In the genomic region with DNA sequence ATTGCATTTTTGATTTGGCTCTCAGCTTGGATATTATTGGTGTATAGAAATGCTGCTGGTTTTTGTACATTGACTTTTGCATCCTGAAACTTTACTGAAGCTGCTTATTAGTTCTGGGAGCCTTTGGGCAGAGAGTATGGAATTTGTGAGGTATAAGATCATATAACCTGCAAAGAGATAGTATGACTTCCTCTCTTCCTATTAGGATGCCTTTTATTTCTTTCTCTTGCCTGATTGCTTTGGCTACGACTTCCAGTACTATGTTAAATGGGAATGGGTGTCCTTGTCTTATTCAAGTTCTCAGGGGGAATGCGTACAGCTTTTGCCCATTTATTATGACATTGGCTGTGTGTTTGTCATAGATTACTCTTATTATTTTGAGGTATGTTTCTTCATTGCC, we compare ENCODE assay signal across 39 cellular contexts.
"Had no signal": no experiment of that assay in that cellular context is flagged by ENCODE, and none has a peak within 500 bp of the region (broad histone marks: within the 10 kb centered on the region; RNA-seq: fewer than 3 reads in every experiment).

No MANE protein-coding gene starts in this region.

- H3K27me3 Mint-ChIP-seq: activated B cell treated with CpG ODN at 0.5 μM for 24 hours; activated CD4-positive, alpha-beta memory T cell treated with anti-CD3 and anti-CD28 coated beads for 36 hours; activated CD4-positive, alpha-beta T cell treated with anti-CD3 and anti-CD28 coated beads, Interleukin-2, amount 10 ng/mL, durations not matched to agents 24 days and 14 days; activated CD8-positive, alpha-beta T cell treated with anti-CD3 and anti-CD28 coated beads for 36 hours; activated naive CD4-positive, alpha-beta T cell treated with anti-CD3 and anti-CD28 coated beads, Interleukin-2, amount 10 ng/mL, durations not matched to agents 7 days and 5 days; activated naive CD4-positive, alpha-beta T cell treated with anti-CD3 and anti-CD28 coated beads, Interleukin-2, amount 50 U/mL, for 24 hours; activated naive CD8-positive, alpha-beta T cell; activated naive CD8-positive, alpha-beta T cell treated with anti-CD3 and anti-CD28 coated beads, Interleukin-2, amount 10 ng/mL, durations not matched to agents 7 days and 5 days; activated naive CD8-positive, alpha-beta T cell treated with anti-CD3 and anti-CD28 coated beads, Interleukin-2, amount 50 U/mL, for 24 hours; brain; central memory CD8-positive, alpha-beta T cell had no signal

- H3K4me1 ChIP-seq: ascending aorta had no signal

- H3K4me3 Mint-ChIP-seq: activated B cell treated with CpG ODN at 0.5 μM for 24 hours; activated CD4-positive, alpha-beta memory T cell treated with anti-CD3 and anti-CD28 coated beads for 36 hours; activated CD4-positive, alpha-beta T cell treated with anti-CD3 and anti-CD28 coated beads, Interleukin-2, amount 10 ng/mL, durations not matched to agents 24 days and 14 days; activated CD8-positive, alpha-beta T cell treated with anti-CD3 and anti-CD28 coated beads for 36 hours; activated naive CD4-positive, alpha-beta T cell treated with anti-CD3 and anti-CD28 coated beads, Interleukin-2, amount 10 ng/mL, durations not matched to agents 7 days and 5 days; activated naive CD4-positive, alpha-beta T cell treated with anti-CD3 and anti-CD28 coated beads, Interleukin-2, amount 50 U/mL, for 24 hours; activated naive CD8-positive, alpha-beta T cell; activated naive CD8-positive, alpha-beta T cell treated with anti-CD3 and anti-CD28 coated beads, Interleukin-2, amount 10 ng/mL, durations not matched to agents 7 days and 5 days; activated naive CD8-positive, alpha-beta T cell treated with anti-CD3 and anti-CD28 coated beads, Interleukin-2, amount 50 U/mL, for 24 hours; activated T-cell treated with anti-CD3 and anti-CD28 coated beads, Interleukin-2, amount 50 U/mL, for 4 hours; activated T-cell treated with anti-CD3 and anti-CD28 coated beads, Interleukin-2, amount 50 U/mL, for 72 hours; activated T-helper 1 cell treated with anti-CD3 and anti-CD28 coated beads, Interleukin-12 subunit alpha, Interleukin-12 subunit beta, Interleukin-2, Interleukin-4 antibody, amounts not matched to agents 30 ng/mL and 10 ng/mL and 1 ng/mL, durations not matched to agents 14 hours and 24 hours and 36 hours; brain; central memory CD8-positive, alpha-beta T cell; T-helper 1 cell treated with Interleukin-12 subunit alpha and Interleukin-12 subunit beta and Interleukin-4 antibody, amounts not matched to agents 30 μg/mL and 1 μg/mL, for 36 hours; T-helper 2 cell treated with Interferon-gamma antibody and Interleukin-4, amounts not matched to agents 5 μg/mL and 100 μg/mL, for 36 hours had no signal

- H3K27me3 ChIP-seq: ascending aorta, cardiac muscle cell had no signal

- FAIRE-seq: bronchial epithelial cell, TTC549 had no signal

- H3K9me3 Mint-ChIP-seq: activated naive CD4-positive, alpha-beta T cell treated with anti-CD3 and anti-CD28 coated beads, Interleukin-2, amount 50 U/mL, for 24 hours; central memory CD8-positive, alpha-beta T cell had no signal

- H3K27ac ChIP-seq: ascending aorta, cardiac muscle cell, VCaP had no signal

- H3K4me3 ChIP-seq: ascending aorta, cardiac muscle cell had no signal

- H3K9me3 ChIP-seq: ascending aorta had no signal

- H3K27ac Mint-ChIP-seq: activated B cell treated with CpG ODN at 0.5 μM for 24 hours; activated CD4-positive, alpha-beta memory T cell treated with anti-CD3 and anti-CD28 coated beads for 36 hours; activated CD4-positive, alpha-beta T cell treated with anti-CD3 and anti-CD28 coated beads, Interleukin-2, amount 10 ng/mL, durations not matched to agents 24 days and 14 days; activated CD8-positive, alpha-beta T cell treated with anti-CD3 and anti-CD28 coated beads for 36 hours; activated naive CD4-positive, alpha-beta T cell treated with anti-CD3 and anti-CD28 coated beads, Interleukin-2, amount 10 ng/mL, durations not matched to agents 7 days and 5 days; activated naive CD4-positive, alpha-beta T cell treated with anti-CD3 and anti-CD28 coated beads, Interleukin-2, amount 50 U/mL, for 24 hours; activated naive CD8-positive, alpha-beta T cell; activated naive CD8-positive, alpha-beta T cell treated with anti-CD3 and anti-CD28 coated beads, Interleukin-2, amount 10 ng/mL, durations not matched to agents 7 days and 5 days; activated naive CD8-positive, alpha-beta T cell treated with anti-CD3 and anti-CD28 coated beads, Interleukin-2, amount 50 U/mL, for 24 hours; activated T-cell treated with anti-CD3 and anti-CD28 coated beads, Interleukin-2, amount 50 U/mL, for 72 hours; activated T-helper 1 cell treated with anti-CD3 and anti-CD28 coated beads, Interleukin-12 subunit alpha, Interleukin-12 subunit beta, Interleukin-2, Interleukin-4 antibody, amounts not matched to agents 30 ng/mL and 10 ng/mL and 1 ng/mL, durations not matched to agents 14 hours and 24 hours and 36 hours; activated T-helper 2 cell treated with anti-CD3 and anti-CD28 coated beads, Interferon-gamma antibody, Interleukin-2, Interleukin-4, amounts not matched to agents 10 μg/mL and 5 μg/mL and 100 μg/mL, durations not matched to agents 14 hours and 24 hours and 36 hours; brain; T-helper 1 cell treated with Interleukin-12 subunit alpha and Interleukin-12 subunit beta and Interleukin-4 antibody, amounts not matched to agents 30 μg/mL and 1 μg/mL, for 36 hours; T-helper 2 cell treated with Interferon-gamma antibody and Interleukin-4, amounts not matched to agents 5 μg/mL and 100 μg/mL, for 36 hours had no signal

- H3K4me1 Mint-ChIP-seq: activated naive CD4-positive, alpha-beta T cell treated with anti-CD3 and anti-CD28 coated beads, Interleukin-2, amount 10 ng/mL, durations not matched to agents 7 days and 5 days; activated naive CD8-positive, alpha-beta T cell treated with anti-CD3 and anti-CD28 coated beads, Interleukin-2, amount 10 ng/mL, durations not matched to agents 7 days and 5 days; activated naive CD8-positive, alpha-beta T cell treated with anti-CD3 and anti-CD28 coated beads, Interleukin-2, amount 50 U/mL, for 24 hours; brain had no signal

- DNase-seq: activated B cell treated with CpG ODN at 0.5 μM for 24 hours; activated CD4-positive, alpha-beta memory T cell treated with anti-CD3 and anti-CD28 coated beads for 36 hours; activated CD4-positive, alpha-beta T cell treated with anti-CD3 and anti-CD28 coated beads for 4 hours; activated CD4-positive, alpha-beta T cell treated with anti-CD3 and anti-CD28 coated beads, Interleukin-2, amount 10 ng/mL, durations not matched to agents 24 days and 14 days; activated CD4-positive, alpha-beta T cell treated with anti-CD3 and anti-CD28 coated beads, Interleukin-2, amount 50 U/mL, for 1 hour; activated CD4-positive, alpha-beta T cell treated with anti-CD3 and anti-CD28 coated beads, Interleukin-2, amount 50 U/mL, for 4 hours; activated CD4-positive, CD25-positive, alpha-beta regulatory T cell treated with anti-CD3 and anti-CD28 coated beads, Interleukin-2, amount 50 U/mL, for 72 hours; activated CD8-positive, alpha-beta memory T cell treated with anti-CD3 and anti-CD28 coated beads, Interleukin-2, amount 50 U/mL, for 4 hours; activated CD8-positive, alpha-beta T cell treated with anti-CD3 and anti-CD28 coated beads for 36 hours; activated effector memory CD4-positive, alpha-beta T cell treated with Interleukin-2 at 50 U/mL for 16 hours; activated gamma-delta T cell; activated naive CD4-positive, alpha-beta T cell treated with anti-CD3 and anti-CD28 coated beads, Interleukin-2, amount 10 ng/mL, durations not matched to agents 7 days and 5 days; activated naive CD4-positive, alpha-beta T cell treated with Interleukin-2 at 50 U/mL for 16 hours; activated naive CD8-positive, alpha-beta T cell treated with anti-CD3 and anti-CD28 coated beads, Interleukin-2, amount 10 ng/mL, durations not matched to agents 7 days and 5 days; activated naive CD8-positive, alpha-beta T cell treated with anti-CD3 and anti-CD28 coated beads, Interleukin-2, amount 50 U/mL, for 24 hours; activated T-cell treated with anti-CD3 and anti-CD28 coated beads for 4 hours; activated T-cell treated with anti-CD3 and anti-CD28 coated beads, Interleukin-2, amount 50 U/mL, for 1 hour; activated T-cell treated with anti-CD3 and anti-CD28 coated beads, Interleukin-2, amount 50 U/mL, for 4 hours; activated T-cell treated with anti-CD3 and anti-CD28 coated beads, Interleukin-2, amount 50 U/mL, for 72 hours; amygdala; anterior cingulate cortex; caudate nucleus; cerebellar nuclear complex; T-helper 1 cell; T-helper 2 cell; T-helper 9 cell had no signal

- ATAC-seq: activated CD8-positive, alpha-beta T cell treated with anti-CD3 and anti-CD28 coated beads for 36 hours; activated naive CD8-positive, alpha-beta T cell treated with anti-CD3 and anti-CD28 coated beads, Interleukin-2, amount 50 U/mL, for 24 hours; activated T-cell treated with anti-CD3 and anti-CD28 coated beads, Interleukin-2, amount 50 U/mL, for 4 hours; activated T-cell treated with anti-CD3 and anti-CD28 coated beads, Interleukin-2, amount 50 U/mL, for 72 hours had no signal
